In genomic region chr6:90584636-90585255, GRCh38 we compare ENCODE assay signal across 10 cellular contexts. TPM values are rescaled to one million over a fixed set of nuclear protein-coding genes. Genes with fewer than 3 reads are reported as not detected.
DNase-seq lines count a peak whose midpoint lies in the region; ATAC-seq and TF ChIP-seq lines count a peak whose summit lies in the region.
"Had no signal": no experiment of that assay in that cellular context is flagged by ENCODE, and none has a peak within 500 bp of the region (broad histone marks: within the 10 kb centered on the region; RNA-seq: fewer than 3 reads in every experiment).

No MANE protein-coding gene starts in this region.

- H3K79me1 ChIP-seq in H9 (ENCODE audit: insufficient read depth, low read depth, low read length, poor library complexity, severe bottlenecking) = peaks cover 6% of the 10 kb centered on the region

- H3K27ac Mint-ChIP-seq in CD4-positive, alpha-beta memory T cell = peak overlapping the region in 3 of 7 donors; percentile 59 to 97 (median 69)
- no peak overlapping the region for H3K27ac Mint-ChIP-seq in H9
- no peak overlapping the region for H3K27ac Mint-ChIP-seq in T-helper 1 cell treated with Interleukin-12 subunit alpha and Interleukin-12 subunit beta and Interleukin-4 antibody, amounts not matched to agents 30 μg/mL and 1 μg/mL, for 36 hours
- peak overlapping the region in 3 of 6 donors; percentile 6 to 73 (median 59) for H3K27ac Mint-ChIP-seq in immature natural killer cell

- no peak overlapping the region for H3K14ac ChIP-seq in H9 (ENCODE audit: insufficient read depth, low read length)

- no peak overlapping the region for H2BK15ac ChIP-seq in H9 (ENCODE audit: low read depth, low read length)

- H3K4me3 ChIP-seq in CD4-positive, alpha-beta memory T cell (ENCODE audit: low read length in 2 of 2) = no peak overlapping the region

- no peak for ATAC-seq in GM21360 (IDR thresholded peaks at IDR 0.05; ENCODE audit: unreplicated experiment)
- ATAC-seq in HG03439 (IDR thresholded peaks at IDR 0.05; ENCODE audit: unreplicated experiment) = no peak

- H4K5ac ChIP-seq in H9 (ENCODE audit: insufficient read length, low read depth, low read length) = no peak overlapping the region

- H2BK20ac ChIP-seq in H9 (ENCODE audit: low read depth, low read length, poor library complexity, severe bottlenecking) = no peak overlapping the region

- no peak overlapping the region for H3T11ph ChIP-seq in H9 (ENCODE audit: low read length)

- peaks cover 19% of the 10 kb centered on the region; the same call in 1 of the 2 replicates for H3K79me2 ChIP-seq in H9 (ENCODE audit: insufficient read depth, low read length)

- no peak for TF ChIP-seq CTCF in H9 (conservative IDR thresholded peaks at IDR 0.05)

- H2AK5ac ChIP-seq in H9 (ENCODE audit: insufficient read length, low read length) = no peak overlapping the region

- no peak overlapping the region for H2AFZ ChIP-seq in H9 (ENCODE audit: low read length)

- no peak overlapping the region for H2BK120ac ChIP-seq in H9 (ENCODE audit: low read depth, low read length, poor library complexity, severe bottlenecking)

- H2BK5ac ChIP-seq in H9 (ENCODE audit: insufficient read length, low read length) = no peak overlapping the region

- no peak overlapping the region for H3K9ac ChIP-seq in H9 (ENCODE audit: extremely low read depth, insufficient read length, low read length)

- peak overlapping the region; percentile 20 to 98 (median 65) for H3K4me3 Mint-ChIP-seq in CD4-positive, alpha-beta memory T cell
- H3K4me3 Mint-ChIP-seq in H9 (peak overlapping the region; percentile 59 to 95), immature natural killer cell (peak overlapping the region; percentile 8 to 99 (median 98))
- H3K4me3 Mint-ChIP-seq in T-helper 1 cell treated with Interleukin-12 subunit alpha and Interleukin-12 subunit beta and Interleukin-4 antibody, amounts not matched to agents 30 μg/mL and 1 μg/mL, for 36 hours = peak overlapping the region; percentile 63

- no peak for DNase-seq in CD4-positive, alpha-beta memory T cell
- DNase-seq in H9 (no peak), immature natural killer cell (no peak), OCI-M1 (lab: John Stamatoyannopoulos, UW) (no peak), HK-2 (ENCODE audit: unreplicated experiment) (no peak)
- DNase-seq: central memory CD4-positive, alpha-beta T cell; NK-92 treated with Interleukin-12 subunit alpha and Interleukin-12 subunit beta, amount 100 ng/mL, for 24 hours had no signal

- H4K20me1 ChIP-seq in H9 (ENCODE audit: control insufficient read depth, insufficient read depth, insufficient read length) = no peaks in the 10 kb centered on the region

- peaks cover 4% of the 10 kb centered on the region for H3K23me2 ChIP-seq in H9 (ENCODE audit: insufficient read length, low read depth, low read length, poor library complexity, severe bottlenecking)

- H3K36me3 Mint-ChIP-seq in CD4-positive, alpha-beta memory T cell = peaks cover 0 to 9% of the 10 kb centered on the region in 2 donors
- no peaks in the 10 kb centered on the region for H3K36me3 Mint-ChIP-seq in H9 (ENCODE audit: insufficient read depth in 1 of 3, low read depth in 3 of 3)
- H3K36me3 Mint-ChIP-seq in T-helper 1 cell treated with Interleukin-12 subunit alpha and Interleukin-12 subunit beta and Interleukin-4 antibody, amounts not matched to agents 30 μg/mL and 1 μg/mL, for 36 hours (ENCODE audit: low read depth) = peaks cover 3% of the 10 kb centered on the region
- no peaks in the 10 kb centered on the region for H3K36me3 Mint-ChIP-seq in immature natural killer cell

- WGBS in H9 (ENCODE audit: extremely low coverage, insufficient read length, low lambda C conversion rate) = no CpG with 5 or more reads among the region's 2 CpGs

- H3K4me2 ChIP-seq in H9 (ENCODE audit: insufficient read depth, insufficient read length, low read length) = no peak overlapping the region

- peaks cover 42% of the 10 kb centered on the region for H3K4me1 ChIP-seq in CD4-positive, alpha-beta memory T cell (ENCODE audit: insufficient read depth, low read length)
- H3K4me1 ChIP-seq in H9 (ENCODE audit: insufficient read depth, low read length) = no peaks in the 10 kb centered on the region

- peaks cover 35 to 52% (median 44%) of the 10 kb centered on the region in 4 donors for H3K4me1 Mint-ChIP-seq in CD4-positive, alpha-beta memory T cell
- H3K4me1 Mint-ChIP-seq in H9 (peaks cover 21% of the 10 kb centered on the region in 2 experiments), immature natural killer cell (peaks cover 51 to 68% of the 10 kb centered on the region in 2 donors)
- H3K4me1 Mint-ChIP-seq in T-helper 1 cell treated with Interleukin-12 subunit alpha and Interleukin-12 subunit beta and Interleukin-4 antibody, amounts not matched to agents 30 μg/mL and 1 μg/mL, for 36 hours (ENCODE audit: low read depth) = peaks cover 32% of the 10 kb centered on the region

- no peak overlapping the region for H4K91ac ChIP-seq in H9 (ENCODE audit: insufficient read length, low read depth, low read length)

- H2BK12ac ChIP-seq in H9 (ENCODE audit: insufficient read length, low read depth, low read length) = no peak overlapping the region

- H3K9me3 Mint-ChIP-seq in CD4-positive, alpha-beta memory T cell = peaks cover 0 to 4% (median 0%) of the 10 kb centered on the region in 8 donors
- peaks cover 0 to 5% of the 10 kb centered on the region in 2 experiments; a peak in 3 of 5 replicates for H3K9me3 Mint-ChIP-seq in H9
- H3K9me3 Mint-ChIP-seq in T-helper 1 cell treated with Interleukin-12 subunit alpha and Interleukin-12 subunit beta and Interleukin-4 antibody, amounts not matched to agents 30 μg/mL and 1 μg/mL, for 36 hours = no peaks in the 10 kb centered on the region
- no peaks in the 10 kb centered on the region for H3K9me3 Mint-ChIP-seq in immature natural killer cell

- no peaks in the 10 kb centered on the region for H3K9me3 ChIP-seq in CD4-positive, alpha-beta memory T cell (ENCODE audit: control insufficient read depth in 1 of 2, low read length in 2 of 2)
- no peaks in the 10 kb centered on the region for H3K9me3 ChIP-seq in H9 (ENCODE audit: control insufficient read depth, low read depth, low read length)

- H3K36me3 ChIP-seq in CD4-positive, alpha-beta memory T cell (ENCODE audit: insufficient read depth, low read length) = no peaks in the 10 kb centered on the region

- H3K4ac ChIP-seq in H9 (ENCODE audit: low read depth, low read length) = no peak overlapping the region

- no peak overlapping the region for H3K27ac ChIP-seq in CD4-positive, alpha-beta memory T cell (ENCODE audit: low read depth, low read length)
- no peak overlapping the region for H3K27ac ChIP-seq in H9 (ENCODE audit: insufficient read length, low read depth, low read length)

- H3K18ac ChIP-seq in H9 (ENCODE audit: insufficient read length, low read depth, low read length) = no peak overlapping the region

- intact Hi-C loops in CD4-positive, alpha-beta memory T cell (cut with micrococcal nuclease) = loop anchor here (5.0 kb wide), 1 partner anchor 287 kb away; the partner anchor contains the start of gene BACH2

- no peaks in the 10 kb centered on the region for H3K27me3 ChIP-seq in CD4-positive, alpha-beta memory T cell (ENCODE audit: insufficient read depth, low read length)
- H3K27me3 ChIP-seq in H9 (ENCODE audit: insufficient read depth, low read length) = no peaks in the 10 kb centered on the region

- CTCF ChIA-PET in CD4-positive, alpha-beta memory T cell (lab: Charles Lee; ENCODE audit: partially characterized antibody) = interaction anchor here (1.2 to 1.3 kb wide), 2 partner anchors 19 to 22 kb away, joined by 3 read pairs; no protein-coding TSS in a partner anchor

- no peak overlapping the region for H3K23ac ChIP-seq in H9 (ENCODE audit: insufficient read length, low read depth, low read length)

- no peak overlapping the region for H3K56ac ChIP-seq in H9 (ENCODE audit: insufficient read length, low read depth, low read length)

- H3K27me3 Mint-ChIP-seq in CD4-positive, alpha-beta memory T cell = peaks cover 0 to 6% of the 10 kb centered on the region in 2 donors
- H3K27me3 Mint-ChIP-seq in H9 (ENCODE audit: low read depth) (peaks cover 18% of the 10 kb centered on the region), immature natural killer cell (ENCODE audit: low read depth in 3 of 3) (peaks cover 9 to 19% (median 11%) of the 10 kb centered on the region in 3 donors)
- peaks cover 23% of the 10 kb centered on the region for H3K27me3 Mint-ChIP-seq in T-helper 1 cell treated with Interleukin-12 subunit alpha and Interleukin-12 subunit beta and Interleukin-4 antibody, amounts not matched to agents 30 μg/mL and 1 μg/mL, for 36 hours (ENCODE audit: low read depth)

- H4K8ac ChIP-seq in H9 (replicated peaks; ENCODE audit: insufficient read length, low read depth, low read length) = no peak overlapping the region

- POLR2A ChIA-PET in CD4-positive, alpha-beta memory T cell (lab: Charles Lee; ENCODE audit: partially characterized antibody) = interaction anchor here (1.3 kb wide), 1 partner anchor 10 kb away, joined by 3 read pairs; no protein-coding TSS in a partner anchor

RNA-seq across cellular contexts. Expression of gene MAP3K7, which starts 2.1 kb away (rescaled TPM):
- 10 to 100 TPM; 33.6 to 34.1 TPM for total RNA-seq in CD4-positive, alpha-beta memory T cell
- polyA plus RNA-seq in CD4-positive, alpha-beta memory T cell = 10 to 100 TPM; 18.8 to 24.1 TPM
- 29.2 and 31.3 TPM in 2 replicates for total RNA-seq in H9 (2021)
- polyA plus RNA-seq in immature natural killer cell = 10 to 100 TPM; 15.7 to 26.4 (median 24.8) TPM
